ENCODE assay signal across 8 cellular contexts in genomic region chr1:77779529-77780281, GRCh38. TPM values are rescaled to one million over a fixed set of nuclear protein-coding genes. Genes with fewer than 3 reads are reported as not detected.
A peak's percentile ranks its signal among the peaks of the same experiment; 100 is the strongest.
DNase-seq lines count a peak whose midpoint lies in the region; ATAC-seq and TF ChIP-seq lines count a peak whose summit lies in the region.

Gene MIGA1, plus strand, starts transcription at chr1:77779649. Its CDS starts 3,604 bp downstream, at chr1:77783253.

- TF ChIP-seq CTCF in HFF-Myc (IDR thresholded peaks at IDR 0.05; ENCODE audit: low read depth, low read length, missing control alignments) = no peak
- TF ChIP-seq CTCF in gastroesophageal sphincter (IDR thresholded peaks at IDR 0.05) = no peak
- no peak for TF ChIP-seq CTCF in neutrophil (IDR thresholded peaks at IDR 0.05)
- TF ChIP-seq CTCF in subcutaneous adipose tissue (IDR thresholded peaks at IDR 0.05; ENCODE audit: low read depth) = no peak

- H3K36me3 ChIP-seq in SJSA1 (peaks cover 15% of the 10 kb centered on the region), gastroesophageal sphincter (peaks cover 0 to 13% of the 10 kb centered on the region in 2 donors), neutrophil (peaks cover 12% of the 10 kb centered on the region)

- ATAC-seq in gastroesophageal sphincter = peak; percentile 96

- H3K4me3 ChIP-seq in HFF-Myc (replicated peaks; ENCODE audit: low read depth, low read length) = peak within 1 kb of the TSS; percentile 89
- H3K4me3 ChIP-seq in SJSA1 = peak within 1 kb of the TSS; percentile 56
- peak within 1 kb of the TSS; percentile 67 to 92 for H3K4me3 ChIP-seq in gastroesophageal sphincter
- H3K4me3 ChIP-seq in neutrophil (ENCODE audit: low read depth in 1 of 2, low read length in 1 of 2) = peak within 1 kb of the TSS; percentile 74 to 77

- TF ChIP-seq EP300 in gastroesophageal sphincter (IDR thresholded peaks at IDR 0.05) = no peak

- no peak for TF ChIP-seq POLR2A in gastroesophageal sphincter (IDR thresholded peaks at IDR 0.05)

- H3K27ac ChIP-seq in SJSA1 (peak within 1 kb of the TSS; percentile 11), gastroesophageal sphincter (peak within 1 kb of the TSS; percentile 24 to 83 (median 80)), neutrophil (peak within 1 kb of the TSS; percentile 61)

- no peaks in the 10 kb centered on the region for H3K9me3 ChIP-seq in SJSA1 (replicated peaks)
- H3K9me3 ChIP-seq in gastroesophageal sphincter = no peaks in the 10 kb centered on the region
- no peaks in the 10 kb centered on the region for H3K9me3 ChIP-seq in neutrophil

- H3K27me3 ChIP-seq in SJSA1 (replicated peaks) (no peaks in the 10 kb centered on the region; the same call in 1 of the 2 replicates), gastroesophageal sphincter (no peaks in the 10 kb centered on the region), neutrophil (no peaks in the 10 kb centered on the region)

- peak; percentile 49 for DNase-seq in GM04503 (ENCODE audit: low read depth)
- peak; percentile 71 for DNase-seq in HFF-Myc (ENCODE audit: extremely low read depth, low read depth)
- peak; percentile 89 for DNase-seq in MV-4-11 (lab: John Stamatoyannopoulos, UW)
- peak; percentile 73 to 88 for DNase-seq in SJSA1 (ENCODE audit: low read depth in 1 of 2, low spot score in 2 of 2)
- peak; percentile 87 for DNase-seq in activated naive CD4-positive, alpha-beta T cell treated with Interleukin-2 at 50 U/mL for 16 hours

- WGBS in gastroesophageal sphincter (ENCODE audit: low coverage in 1 of 2), 2 donors = 0% methylated on average over 12 to 19 of the region's 40 CpGs

- H3K4me1 ChIP-seq in SJSA1 (replicated peaks) = peaks cover 9% of the 10 kb centered on the region
- peaks cover 0 to 40% (median 3%) of the 10 kb centered on the region in 3 donors for H3K4me1 ChIP-seq in gastroesophageal sphincter
- peaks cover 8% of the 10 kb centered on the region in 2 experiments for H3K4me1 ChIP-seq in neutrophil (ENCODE audit: control insufficient read depth in 1 of 2, insufficient read depth in 1 of 2, low read depth in 1 of 2, low read length in 1 of 2)

RNA-seq across cellular contexts. Expression of gene MIGA1, which starts in this region (rescaled TPM):
- total RNA-seq in SJSA1 (2014; rRNA removed; shearing (Covaris generic)) = 13.0 and 13.2 TPM in 2 replicates
- 10 to 100 TPM; 13.8 to 22.3 (median 20.6) TPM for total RNA-seq in gastroesophageal sphincter
- total RNA-seq in subcutaneous adipose tissue = 10 to 100 TPM; 18.6 to 28.6 (median 23.1) TPM

Comparison
In these comparisons a context has a peak if more than half of its experiments do, and no peak if none do; other contexts are left out.
1. Peak in every context shown above with its lines: DNase-seq, ATAC-seq, H3K4me3 ChIP-seq and H3K27ac ChIP-seq.
2. H3K27ac ChIP-seq: peak in every context shown above with its lines; median percentile 80 in gastroesophageal sphincter; 61 in neutrophil; 11 in SJSA1.